8 cellular contexts compared by ENCODE assay signal in the genomic region with DNA sequence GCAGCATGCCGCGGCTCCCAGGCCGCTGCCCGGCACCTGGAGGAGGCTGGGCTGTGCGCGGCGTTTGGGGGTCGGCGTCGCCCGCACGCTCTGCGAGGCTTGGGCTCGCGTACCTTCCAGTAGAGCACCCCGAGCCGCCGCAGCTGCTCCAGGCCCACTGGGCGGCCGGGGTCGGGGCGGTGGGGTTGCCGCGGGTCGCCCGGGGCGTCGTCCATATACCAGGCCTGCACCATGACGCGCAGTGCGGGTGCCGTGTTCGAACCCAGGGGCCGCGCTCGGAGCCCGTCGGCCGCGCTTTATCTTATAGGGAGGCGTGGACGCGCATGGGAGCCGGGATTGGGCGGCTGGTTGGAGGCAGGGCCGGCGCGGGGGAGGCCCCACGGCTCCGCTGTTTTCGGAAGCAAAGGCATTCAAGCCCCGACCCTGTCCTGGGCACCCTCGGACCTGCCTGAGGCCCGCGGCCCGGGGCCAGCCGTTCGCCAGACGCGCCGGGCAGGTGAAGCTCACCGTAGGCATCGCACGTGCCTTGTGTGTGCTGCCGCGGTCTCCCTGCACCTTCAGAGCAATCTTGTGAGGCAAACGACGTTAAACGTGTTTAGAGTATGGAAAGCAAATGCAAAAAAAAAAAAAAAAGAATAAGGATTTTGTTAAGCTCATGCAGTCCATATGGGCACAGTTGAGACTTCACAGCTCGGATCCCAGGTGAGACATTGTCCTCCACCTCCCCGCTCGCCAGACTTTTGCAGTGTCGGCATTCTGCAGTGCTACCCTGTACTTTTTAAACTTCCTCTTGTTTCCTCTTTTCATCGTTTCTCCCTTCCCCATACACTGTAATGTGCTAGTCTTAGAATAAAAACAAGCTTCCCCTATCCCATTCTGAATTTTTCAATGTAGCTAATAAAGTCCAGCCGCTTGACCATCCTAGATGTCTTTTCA. TPM values are rescaled to one million over a fixed set of nuclear protein-coding genes. Genes with fewer than 3 reads are reported as not detected.
A peak's percentile ranks its signal among the peaks of the same experiment; 100 is the strongest.
DNase-seq lines count a peak whose midpoint lies in the region; ATAC-seq and TF ChIP-seq lines count a peak whose summit lies in the region.

A gene with protein sequence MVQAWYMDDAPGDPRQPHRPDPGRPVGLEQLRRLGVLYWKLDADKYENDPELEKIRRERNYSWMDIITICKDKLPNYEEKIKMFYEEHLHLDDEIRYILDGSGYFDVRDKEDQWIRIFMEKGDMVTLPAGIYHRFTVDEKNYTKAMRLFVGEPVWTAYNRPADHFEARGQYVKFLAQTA (minus strand): TSS at position 277 of the 936 bp plus-strand sequence. CDS start 44 bp downstream, at position 233.

- H3K27ac ChIP-seq in AG04450 (ENCODE audit: low read depth, low read length), result peak within 1 kb of the TSS; percentile 76

- DNase-seq in AG04450 (ENCODE audit: low read depth, low spot score) (no peak), NCI-H2227 (lab: John Stamatoyannopoulos, UW; ENCODE audit: unreplicated experiment) (peak; percentile 92), chondrocyte (ENCODE audit: low spot score) (peak; percentile 96), kidney tubule cell (ENCODE audit: low spot score) (peak; percentile 82)
- peak; percentile 80 for DNase-seq in activated CD4-positive, CD25-positive, alpha-beta regulatory T cell treated with anti-CD3 and anti-CD28 coated beads, Interleukin-2, amount 50 U/mL, for 72 hours
- peak; percentile 60 to 68 for DNase-seq in stimulated activated CD4-positive, alpha-beta T cell treated with anti-CD3 and anti-CD28 coated beads, Interleukin-1b, Interleukin-23, amount 100 ng/mL, for 4 hours (ENCODE audit: low read depth in 2 of 2)

- POLR2A ChIA-PET in AG04450 (lab: Yijun Ruan, JAX), result interaction anchor here (0.5 to 1.3 kb wide), 15 partner anchors 14 to 1802 kb away, joined by 3 to 7 read pairs (median 4); partner anchors contain the start of gene RNASEH1

- H3K4me3 ChIP-seq in AG04450 (ENCODE audit: low read depth, low read length), result peak within 1 kb of the TSS; percentile 88

- ATAC-seq in GM18858 (IDR thresholded peaks at IDR 0.05; ENCODE audit: unreplicated experiment) (peak; percentile 45), HG03064 (IDR thresholded peaks at IDR 0.05; ENCODE audit: low read depth, unreplicated experiment) (peak; percentile 57)

- TF ChIP-seq CTCF in AG04450 (IDR thresholded peaks at IDR 0.05; ENCODE audit: low read depth, low read length) (no peak), chondrocyte (IDR thresholded peaks at IDR 0.05) (no peak)

- no peaks in the 10 kb centered on the region for H3K27me3 Mint-ChIP-seq in chondrocyte (ENCODE audit: low read depth)

- H3K9me3 ChIP-seq in AG04450 (ENCODE audit: control insufficient read depth, insufficient read depth, low read length), result no peaks in the 10 kb centered on the region; the same call in 1 of the 2 replicates

- H3K4me3 Mint-ChIP-seq in chondrocyte (ENCODE audit: unreplicated experiment), result peak within 1 kb of the TSS; percentile 87

- H3K4me1 Mint-ChIP-seq in chondrocyte (ENCODE audit: low read depth), result peaks cover 50% of the 10 kb centered on the region

- CTCF ChIA-PET in AG04450 (lab: Charles Lee), result interaction anchor here (0.6 to 0.8 kb wide), 4 partner anchors 56 to 1472 kb away, joined by 3 to 4 read pairs (median 3); no protein-coding TSS in a partner anchor

- H3K36me3 Mint-ChIP-seq in chondrocyte (ENCODE audit: low read depth), result peaks cover 7% of the 10 kb centered on the region

- H3K27ac Mint-ChIP-seq in chondrocyte (ENCODE audit: unreplicated experiment), result peak within 1 kb of the TSS; percentile 90

- H3K27me3 ChIP-seq in AG04450 (ENCODE audit: control insufficient read depth, insufficient read depth, low read length), result no peaks in the 10 kb centered on the region

- H3K9me3 Mint-ChIP-seq in chondrocyte (ENCODE audit: low read depth), result peaks cover 8% of the 10 kb centered on the region

RNA-seq across cellular contexts. Expression of the gene that starts here (rescaled TPM):
- polyA plus RNA-seq in AG04450 (2011; rRNA removed), result 66.3 and 71.4 TPM in 2 replicates
- polyA minus RNA-seq in AG04450 (2011; rRNA and poly(A)+ RNA removed), result 27.2 and 28.8 TPM in 2 replicates
- total RNA-seq in chondrocyte, result 38.0 to 51.2 TPM (median 41.8 TPM) in 3 replicates
